Comparison of ENCODE assay signal across 15 cellular contexts in genomic region chr20:38114353-38114791, GRCh38. TPM values are rescaled to one million over a fixed set of nuclear protein-coding genes. Genes with fewer than 3 reads are reported as not detected.
DNase-seq lines count a peak whose midpoint lies in the region; ATAC-seq, FAIRE-seq and TF ChIP-seq lines count a peak whose summit lies in the region.
"Had no signal": no experiment of that assay in that cellular context is flagged by ENCODE, and none has a peak within 500 bp of the region (broad histone marks: within the 10 kb centered on the region; RNA-seq: fewer than 3 reads in every experiment).

No MANE protein-coding gene starts in this region.

- H3K79me1 ChIP-seq in trophoblast cell (ENCODE audit: low read length) = peaks cover 44% of the 10 kb centered on the region

- H3K36me3 Mint-ChIP-seq in activated CD4-positive, alpha-beta T cell treated with anti-CD3 and anti-CD28 coated beads, Interleukin-2, amount 10 ng/mL, durations not matched to agents 7 days and 5 days (ENCODE audit: low read depth) = no peaks in the 10 kb centered on the region
- H3K36me3 Mint-ChIP-seq in activated naive CD8-positive, alpha-beta T cell treated with anti-CD3 and anti-CD28 coated beads, Interleukin-2, amount 50 U/mL, for 24 hours (ENCODE audit: low read depth) = no peaks in the 10 kb centered on the region
- H3K36me3 Mint-ChIP-seq: brain had no signal

- H3K4me1 ChIP-seq in PC-3 (ENCODE audit: insufficient read depth, low read length) = peaks cover 54% of the 10 kb centered on the region
- H3K4me1 ChIP-seq in endothelial cell of umbilical vein (ENCODE audit: control insufficient read depth, extremely low read depth, insufficient read depth, low read length) = peaks cover 54% of the 10 kb centered on the region
- peaks cover 19 to 26% of the 10 kb centered on the region in 2 experiments for H3K4me1 ChIP-seq in trophoblast cell (ENCODE audit: control insufficient read depth in 1 of 2, insufficient read depth in 2 of 2, low read length in 2 of 2)

- BruUV-seq in PC-3 (replicated peaks; lab: Mats Ljungman, UMichigan) (no TSS peak), endothelial cell of umbilical vein (replicated peaks; lab: Mats Ljungman, UMichigan) (no TSS peak)

- dilution Hi-C loops in endothelial cell of umbilical vein (cut with MboI; ENCODE audit: extremely low pct_ligation_motif_present, low sequenced_read_pairs) = no loop called here

- intact Hi-C loops in PC-3 (cut with micrococcal nuclease) = loop anchor here (5.0 kb wide), 2 partner anchors 53 to 108 kb away; partner anchors contain the start of gene TGM2
- intact Hi-C loops in endothelial cell of umbilical vein (cut with micrococcal nuclease) = no loop called here

- 0 out of 2 replicates have a peak, but pooled peaks cover 5% of the 10 kb centered on the region for H3K36me3 ChIP-seq in PC-3 (ENCODE audit: low read depth, low read length)
- H3K36me3 ChIP-seq in endothelial cell of umbilical vein (ENCODE audit: control insufficient read depth in 2 of 2, extremely low read depth in 1 of 2, insufficient read depth in 2 of 2, low read length in 2 of 2) = no peaks in the 10 kb centered on the region
- no peaks in the 10 kb centered on the region for H3K36me3 ChIP-seq in trophoblast cell (ENCODE audit: control insufficient read depth in 1 of 2, insufficient read depth in 2 of 2, low read length in 2 of 2)
- H3K36me3 ChIP-seq: upper lobe of left lung had no signal

- H2AFZ ChIP-seq in PC-3 (ENCODE audit: low read length) (no peak overlapping the region), endothelial cell of umbilical vein (ENCODE audit: low read depth, low read length) (no peak overlapping the region), trophoblast cell (ENCODE audit: insufficient read depth, low read length, poor library complexity) (no peak overlapping the region)

- H3K18ac ChIP-seq in trophoblast cell (ENCODE audit: low read length) = peak overlapping the region; percentile 25

- H2BK12ac ChIP-seq in trophoblast cell (ENCODE audit: low read length) = peak overlapping the region; percentile 70

- peak overlapping the region; percentile 60 for H4K91ac ChIP-seq in trophoblast cell (ENCODE audit: low read depth, low read length)

- H3K9me3 Mint-ChIP-seq in activated CD4-positive, alpha-beta T cell treated with anti-CD3 and anti-CD28 coated beads, Interleukin-2, amount 10 ng/mL, durations not matched to agents 7 days and 5 days = no peaks in the 10 kb centered on the region
- H3K9me3 Mint-ChIP-seq in activated naive CD8-positive, alpha-beta T cell treated with anti-CD3 and anti-CD28 coated beads, Interleukin-2, amount 50 U/mL, for 24 hours = no peaks in the 10 kb centered on the region

- H3K27ac ChIP-seq in PC-3 (ENCODE audit: low read length) (no peak overlapping the region), endothelial cell of umbilical vein (ENCODE audit: insufficient read depth, low read depth, low read length) (no peak overlapping the region), trophoblast cell (ENCODE audit: low read depth, low read length) (no peak overlapping the region)

- H3K14ac ChIP-seq in trophoblast cell (ENCODE audit: low read length) = no peak overlapping the region

- H2BK5ac ChIP-seq in trophoblast cell (ENCODE audit: low read depth, low read length, poor library complexity) = peak overlapping the region; percentile 4

- no peak overlapping the region for H4K12ac ChIP-seq in trophoblast cell (ENCODE audit: low read depth, low read length)

- H3K9ac ChIP-seq in PC-3 (ENCODE audit: low read length) = no peak overlapping the region
- H3K9ac ChIP-seq in endothelial cell of umbilical vein (replicated peaks; ENCODE audit: extremely low read depth, insufficient read depth, low read length) = no peak overlapping the region
- no peak overlapping the region for H3K9ac ChIP-seq in trophoblast cell (ENCODE audit: low read length)

- no peak overlapping the region for H3K23ac ChIP-seq in trophoblast cell (ENCODE audit: low read length)

- no peaks in the 10 kb centered on the region for H3K9me2 ChIP-seq in PC-3 (replicated peaks; ENCODE audit: low read length)

- peak overlapping the region; percentile 49 for H2AK5ac ChIP-seq in trophoblast cell (ENCODE audit: low read length)

- no CpG with 5 or more reads among the region's 4 CpGs for WGBS in trophoblast cell (ENCODE audit: extremely low coverage, insufficient coverage, insufficient read length)

- no peaks in the 10 kb centered on the region for H3K79me2 ChIP-seq in PC-3 (ENCODE audit: low read length)
- no peaks in the 10 kb centered on the region for H3K79me2 ChIP-seq in endothelial cell of umbilical vein (ENCODE audit: control insufficient read depth, insufficient read depth, low read length)
- H3K79me2 ChIP-seq in trophoblast cell (ENCODE audit: control insufficient read depth, insufficient read depth, low read length, poor library complexity) = peaks cover 6% of the 10 kb centered on the region

- H3K4me3 Mint-ChIP-seq in activated CD4-positive, alpha-beta T cell treated with anti-CD3 and anti-CD28 coated beads, Interleukin-2, amount 10 ng/mL, durations not matched to agents 7 days and 5 days = no peak overlapping the region
- H3K4me3 Mint-ChIP-seq in activated naive CD8-positive, alpha-beta T cell treated with anti-CD3 and anti-CD28 coated beads, Interleukin-2, amount 50 U/mL, for 24 hours = no peak overlapping the region
- H3K4me3 Mint-ChIP-seq: brain had no signal

- no peak for TF ChIP-seq CTCF in PC-3 (conservative IDR thresholded peaks at IDR 0.05; ENCODE audit: low read depth, low read length)
- no peak for TF ChIP-seq CTCF in endothelial cell of umbilical vein (IDR thresholded peaks at IDR 0.05; ENCODE audit: extremely low read depth in 1 of 2, insufficient read depth in 1 of 2, low read depth in 1 of 2, low read length in 2 of 2)

- no peak overlapping the region for H3K4me2 ChIP-seq in PC-3 (ENCODE audit: low read length)
- no peak overlapping the region for H3K4me2 ChIP-seq in endothelial cell of umbilical vein (ENCODE audit: insufficient read depth, low read length)
- H3K4me2 ChIP-seq in trophoblast cell (ENCODE audit: low read length) = no peak overlapping the region

- H3K4me1 Mint-ChIP-seq in activated CD4-positive, alpha-beta T cell treated with anti-CD3 and anti-CD28 coated beads, Interleukin-2, amount 10 ng/mL, durations not matched to agents 7 days and 5 days = peaks cover 8% of the 10 kb centered on the region
- no peaks in the 10 kb centered on the region for H3K4me1 Mint-ChIP-seq in activated naive CD8-positive, alpha-beta T cell treated with anti-CD3 and anti-CD28 coated beads, Interleukin-2, amount 50 U/mL, for 24 hours

- H3K27me3 ChIP-seq in PC-3 (ENCODE audit: low read length) (no peaks in the 10 kb centered on the region), endothelial cell of umbilical vein (ENCODE audit: control insufficient read depth in 2 of 2, insufficient read depth in 2 of 2, low read length in 2 of 2) (no peaks in the 10 kb centered on the region), trophoblast cell (ENCODE audit: insufficient read depth, low read length) (no peaks in the 10 kb centered on the region)
- H3K27me3 ChIP-seq: upper lobe of left lung had no signal

- FAIRE-seq in endothelial cell of umbilical vein (lab: Jason Lieb, UNC) = peak; percentile 85
- FAIRE-seq: D721Med had no signal

- H3K27ac Mint-ChIP-seq in activated CD4-positive, alpha-beta T cell treated with anti-CD3 and anti-CD28 coated beads, Interleukin-2, amount 10 ng/mL, durations not matched to agents 7 days and 5 days = no peak overlapping the region
- no peak overlapping the region for H3K27ac Mint-ChIP-seq in activated naive CD8-positive, alpha-beta T cell treated with anti-CD3 and anti-CD28 coated beads, Interleukin-2, amount 50 U/mL, for 24 hours
- H3K27ac Mint-ChIP-seq: brain had no signal

- no peak overlapping the region for H3K4ac ChIP-seq in trophoblast cell (ENCODE audit: low read depth, low read length)

- POLR2A ChIA-PET in activated CD4-positive, alpha-beta T cell treated with anti-CD3 and anti-CD28 coated beads, Interleukin-2, amount 10 ng/mL, durations not matched to agents 7 days and 5 days (lab: Charles Lee) = no interaction called here
- POLR2A ChIA-PET in PC-3 (lab: Charles Lee; ENCODE audit: unreplicated experiment) = no interaction called here
- POLR2A ChIA-PET in endothelial cell of umbilical vein (lab: Charles Lee) = interaction anchor here (0.5 kb wide), 1 partner anchor 29 kb away, joined by 6 read pairs; no protein-coding TSS in a partner anchor

- no peaks in the 10 kb centered on the region for H4K20me1 ChIP-seq in PC-3 (ENCODE audit: low read length)
- no peaks in the 10 kb centered on the region for H4K20me1 ChIP-seq in endothelial cell of umbilical vein (replicated peaks; ENCODE audit: control insufficient read depth, extremely low read depth, insufficient read depth, low read length)

- TF ChIP-seq POLR2A in endothelial cell of umbilical vein (IDR thresholded peaks at IDR 0.05; ENCODE audit: low read depth, low read length) = no peak

- H3K9me3 ChIP-seq in PC-3 (ENCODE audit: low read length) = no peaks in the 10 kb centered on the region
- no peaks in the 10 kb centered on the region for H3K9me3 ChIP-seq in endothelial cell of umbilical vein (replicated peaks; ENCODE audit: control insufficient read depth, insufficient read depth, low read length)
- no peaks in the 10 kb centered on the region for H3K9me3 ChIP-seq in trophoblast cell (ENCODE audit: insufficient read depth, low read depth, low read length)
- H3K9me3 ChIP-seq: upper lobe of left lung had no signal

- H3F3A ChIP-seq in PC-3 (ENCODE audit: low read length, unreplicated experiment) = peaks cover 20% of the 10 kb centered on the region

- DNase-seq in activated CD4-positive, alpha-beta T cell treated with anti-CD3 and anti-CD28 coated beads, Interleukin-2, amount 10 ng/mL, durations not matched to agents 7 days and 5 days = peak; percentile 4
- DNase-seq in activated CD4-positive, alpha-beta T cell treated with anti-CD3 and anti-CD28 coated beads for 48 hours = no peak
- DNase-seq in PC-3 = peak; percentile 38
- no peak for DNase-seq in endothelial cell of umbilical vein (ENCODE audit: low read depth, low spot score)
- no peak for DNase-seq in trophoblast cell
- DNase-seq in SHP77 treated with DMSO at 0.1 percent for 48 hours (lab: John Stamatoyannopoulos, UW) = no peak
- DNase-seq in activated naive CD8-positive, alpha-beta T cell treated with anti-CD3 and anti-CD28 coated beads, Interleukin-2, amount 50 U/mL, for 24 hours = no peak
- no peak for DNase-seq in activated CD4-positive, alpha-beta T cell treated with anti-CD3 and anti-CD28 coated beads, Interleukin-2, amount 50 U/mL, for 4 hours
- DNase-seq: ACHN; activated CD4-positive, CD25-positive, alpha-beta regulatory T cell treated with anti-CD3 and anti-CD28 coated beads, Interleukin-2, amount 50 U/mL, for 72 hours; NCI-H1930; stimulated activated CD4-positive, alpha-beta T cell treated with anti-CD3 and anti-CD28 coated beads, Interleukin-2, amount 100 ng/mL, for 24 hours had no signal

- CTCF ChIA-PET in activated CD4-positive, alpha-beta T cell treated with anti-CD3 and anti-CD28 coated beads, Interleukin-2, amount 10 ng/mL, durations not matched to agents 7 days and 5 days (lab: Charles Lee) = interaction anchor here (0.8 to 1.1 kb wide), 2 partner anchors 14 to 107 kb away, joined by 3 read pairs; no protein-coding TSS in a partner anchor
- CTCF ChIA-PET in PC-3 (lab: Charles Lee) (interaction anchor here (0.9 to 1.3 kb wide), 3 partner anchors 17 to 70 kb away, joined by 4 to 7 read pairs (median 6); no protein-coding TSS in a partner anchor), endothelial cell of umbilical vein (lab: Charles Lee) (interaction anchor here (0.8 to 4.8 kb wide), 14 partner anchors 9 to 111 kb away, joined by 3 to 43 read pairs (median 8); no protein-coding TSS in a partner anchor)

- H4K8ac ChIP-seq in trophoblast cell (ENCODE audit: low read depth, low read length) = no peak overlapping the region

- no peaks in the 10 kb centered on the region for H3K9me1 ChIP-seq in endothelial cell of umbilical vein (replicated peaks; ENCODE audit: control insufficient read depth, extremely low read depth, insufficient read depth, low read length)

- ATAC-seq in PC-3 = no peak
- no peak for ATAC-seq in activated naive CD8-positive, alpha-beta T cell treated with anti-CD3 and anti-CD28 coated beads, Interleukin-2, amount 50 U/mL, for 24 hours

- H3K4me3 ChIP-seq in PC-3 (ENCODE audit: low read length) (no peak overlapping the region), endothelial cell of umbilical vein (replicated peaks in 1 of 3; ENCODE audit: insufficient read depth in 1 of 3, low read depth in 1 of 3, low read length in 3 of 3) (no peak overlapping the region), trophoblast cell (ENCODE audit: low read depth, low read length) (no peak overlapping the region)
- H3K4me3 ChIP-seq: upper lobe of left lung had no signal

- peaks cover 24% of the 10 kb centered on the region for H3K27me3 Mint-ChIP-seq in activated CD4-positive, alpha-beta T cell treated with anti-CD3 and anti-CD28 coated beads, Interleukin-2, amount 10 ng/mL, durations not matched to agents 7 days and 5 days
- no peaks in the 10 kb centered on the region for H3K27me3 Mint-ChIP-seq in activated naive CD8-positive, alpha-beta T cell treated with anti-CD3 and anti-CD28 coated beads, Interleukin-2, amount 50 U/mL, for 24 hours

- H2BK120ac ChIP-seq in trophoblast cell (ENCODE audit: insufficient read depth, low read length, poor library complexity) = peak overlapping the region; percentile 19

RNA-seq across cellular contexts. Expression of gene TGM2, which starts 50.7 kb away (rescaled TPM):
- under 1 TPM; 0.07 to 0.21 TPM for total RNA-seq in activated CD4-positive, alpha-beta T cell treated with anti-CD3 and anti-CD28 coated beads, Interleukin-2, amount 10 ng/mL, durations not matched to agents 7 days and 5 days
- total RNA-seq in PC-3 (2014; rRNA removed) (583 and 773 TPM in 2 replicates), endothelial cell of umbilical vein (708 and 868 TPM in 2 replicates)
- polyA plus RNA-seq in endothelial cell of umbilical vein = 810 and 861 TPM in 2 replicates
- 710 and 739 TPM in 2 replicates for polyA plus RNA-seq in endothelial cell of umbilical vein (2011; cell fraction: cytosol; rRNA removed)
- polyA plus RNA-seq in endothelial cell of umbilical vein (2011; cell fraction: nucleus; rRNA removed) = 680 and 705 TPM in 2 replicates
- 931 and 1,022 TPM in 2 replicates for polyA plus RNA-seq in endothelial cell of umbilical vein (2012)
- polyA minus RNA-seq in endothelial cell of umbilical vein = 986 and 1,245 TPM in 2 replicates
- 21.3 TPM for polyA minus RNA-seq in endothelial cell of umbilical vein (2011; cell fraction: cytosol; rRNA and poly(A)+ RNA removed)
- polyA minus RNA-seq in endothelial cell of umbilical vein (2011; cell fraction: nucleus; rRNA and poly(A)+ RNA removed) = 361 and 435 TPM in 2 replicates
- 330 and 332 TPM in 2 replicates for polyA plus RNA-seq in trophoblast cell (2013)

Comparison
In these comparisons a context has a peak if more than half of its experiments do, and no peak if none do; other contexts are left out.
1. DNase-seq: peak in activated CD4-positive, alpha-beta T cell treated with anti-CD3 and anti-CD28 coated beads, Interleukin-2, amount 10 ng/mL, durations not matched to agents 7 days and 5 days (single experiment) and PC-3 (single experiment); none in activated CD4-positive, alpha-beta T cell treated with anti-CD3 and anti-CD28 coated beads for 48 hours (single experiment), endothelial cell of umbilical vein (single experiment), trophoblast cell (0 of 2), SHP77 treated with DMSO at 0.1 percent for 48 hours (single experiment), activated naive CD8-positive, alpha-beta T cell treated with anti-CD3 and anti-CD28 coated beads, Interleukin-2, amount 50 U/mL, for 24 hours (single experiment) and activated CD4-positive, alpha-beta T cell treated with anti-CD3 and anti-CD28 coated beads, Interleukin-2, amount 50 U/mL, for 4 hours (0 of 2).
2. RNA of gene TGM2, which starts 50.7 kb away (total RNA-seq): 708 to 868 TPM in endothelial cell of umbilical vein and 583 to 773 TPM in PC-3; 0.07 to 0.21 TPM in activated CD4-positive, alpha-beta T cell treated with anti-CD3 and anti-CD28 coated beads, Interleukin-2, amount 10 ng/mL, durations not matched to agents 7 days and 5 days; every median in the first group is over 100 times any median in the second.